ENCODE assay signal across 1 cellular context in genomic region chr5:135398855-135399837, GRCh38.
TF ChIP-seq lines count a peak whose summit lies in the region.

MACROH2A1 (minus strand) TSS chr5:135399231; CDS start chr5:135389093, 10,138 bp downstream.

TF ChIP-seq in HepG2, 621 proteins besides CTCF, POLR2A, EP300 and RAD21 (continued from another document):
- TF ChIP-seq E2F1 (CRISPR knock-in tag; IDR thresholded peaks at IDR 0.05) = peak; percentile 73; the same call in 1 of the 2 replicates
- TF ChIP-seq ZNF775 (CRISPR knock-in tag; IDR thresholded peaks at IDR 0.05; ENCODE audit: borderline replicate concordance) = no peak
- peak; percentile 53; the same call in 1 of the 2 replicates for TF ChIP-seq MXD4 (CRISPR knock-in tag; IDR thresholded peaks at IDR 0.05)
- peak; percentile 59 for TF ChIP-seq FOXA3 (CRISPR knock-in tag; IDR thresholded peaks at IDR 0.05)
- no peak for TF ChIP-seq ZNF550 (CRISPR knock-in tag; IDR thresholded peaks at IDR 0.05; ENCODE audit: borderline replicate concordance)
- peak; percentile 83; the same call in 1 of the 2 replicates for TF ChIP-seq ARID4A (CRISPR knock-in tag; IDR thresholded peaks at IDR 0.05; ENCODE audit: borderline replicate concordance)
- TF ChIP-seq CBX5 (CRISPR knock-in tag; IDR thresholded peaks at IDR 0.05; ENCODE audit: borderline replicate concordance) = peak; percentile 47; the same call in 1 of the 2 replicates
- 0 out of 2 replicates have a peak, but pooled peaks have one; percentile 78 for TF ChIP-seq ZNF784 (CRISPR knock-in tag; IDR thresholded peaks at IDR 0.05; ENCODE audit: borderline replicate concordance)
- peak; percentile 62; the same call in 1 of the 2 replicates for TF ChIP-seq TBX2 (CRISPR knock-in tag; IDR thresholded peaks at IDR 0.05; ENCODE audit: borderline replicate concordance)
- no peak for TF ChIP-seq NFKBIZ (CRISPR knock-in tag; IDR thresholded peaks at IDR 0.05)
- peak; percentile 98 for TF ChIP-seq NR2C2 (CRISPR knock-in tag; IDR thresholded peaks at IDR 0.05; ENCODE audit: borderline replicate concordance)
- TF ChIP-seq ZBTB14 (CRISPR knock-in tag; IDR thresholded peaks at IDR 0.05) = peak; percentile 57; the same call in 1 of the 2 replicates
- TF ChIP-seq LBX2 (CRISPR knock-in tag; IDR thresholded peaks at IDR 0.05; ENCODE audit: borderline replicate concordance) = 0 out of 2 replicates have a peak, but pooled peaks have one; percentile 38
- peak; percentile 36 for TF ChIP-seq XRCC5 (optimal IDR thresholded peaks at IDR 0.05; ENCODE audit: low read length)
- TF ChIP-seq ARNT2 (CRISPR knock-in tag; IDR thresholded peaks at IDR 0.05; ENCODE audit: low read depth) = peak; percentile 93
- TF ChIP-seq ZBTB2 (CRISPR knock-in tag; IDR thresholded peaks at IDR 0.05; ENCODE audit: low read depth) = peak; percentile 98
- peak; percentile 18; the same call in 1 of the 2 replicates for TF ChIP-seq ZGPAT (CRISPR knock-in tag; IDR thresholded peaks at IDR 0.05)
- no peak for TF ChIP-seq CBX2 (IDR thresholded peaks at IDR 0.05; ENCODE audit: low read depth, low read length)
- no peak for TF ChIP-seq CBX2 (CRISPR knock-in tag; IDR thresholded peaks at IDR 0.05; ENCODE audit: low read depth)
- peak; percentile 92 for TF ChIP-seq ZKSCAN1 (IDR thresholded peaks at IDR 0.05; ENCODE audit: low read length)
- peak; percentile 87 for TF ChIP-seq BHLHE40 (IDR thresholded peaks at IDR 0.05; ENCODE audit: low read length)
- peak; percentile 32; the same call in 1 of the 2 replicates for TF ChIP-seq ZBTB43 (CRISPR knock-in tag; conservative IDR thresholded peaks at IDR 0.05)
